ENCODE assay signal across 16 cellular contexts in genomic region chr2:226155476-226155875, GRCh38.
"Had no signal": no experiment of that assay in that cellular context is flagged by ENCODE, and none has a peak within 500 bp of the region (broad histone marks: within the 10 kb centered on the region; RNA-seq: fewer than 3 reads in every experiment).

No MANE protein-coding gene starts in this region.

- H3K9me3 Mint-ChIP-seq: activated naive CD8-positive, alpha-beta T cell treated with anti-CD3 and anti-CD28 coated beads, Interleukin-2, amount 50 U/mL, for 24 hours; activated T-helper 1 cell treated with anti-CD3 and anti-CD28 coated beads, Interleukin-12 subunit alpha, Interleukin-12 subunit beta, Interleukin-2, Interleukin-4 antibody, amounts not matched to agents 30 ng/mL and 10 ng/mL and 1 ng/mL, durations not matched to agents 14 hours and 24 hours and 36 hours; memory B cell; stimulated activated effector memory CD8-positive, alpha-beta T cell treated with anti-CD3 and anti-CD28 coated beads, Interleukin-12 subunit alpha, Interleukin-12 subunit beta, amount 100 ng/mL, for 72 hours; T-helper 2 cell treated with Interferon-gamma antibody and Interleukin-4, amounts not matched to agents 5 μg/mL and 100 μg/mL, for 36 hours had no signal

- FAIRE-seq: frontal cortex had no signal

- H3K4me3 Mint-ChIP-seq: activated CD8-positive, alpha-beta T cell treated with anti-CD3 and anti-CD28 coated beads, Interleukin-2, amount 10 ng/mL, durations not matched to agents 7 days and 5 days; activated naive CD8-positive, alpha-beta T cell treated with anti-CD3 and anti-CD28 coated beads, Interleukin-2, amount 50 U/mL, for 24 hours; activated T-helper 1 cell treated with anti-CD3 and anti-CD28 coated beads, Interleukin-12 subunit alpha, Interleukin-12 subunit beta, Interleukin-2, Interleukin-4 antibody, amounts not matched to agents 30 ng/mL and 10 ng/mL and 1 ng/mL, durations not matched to agents 14 hours and 24 hours and 36 hours; memory B cell; stimulated activated effector memory CD8-positive, alpha-beta T cell treated with anti-CD3 and anti-CD28 coated beads, Interleukin-12 subunit alpha, Interleukin-12 subunit beta, amount 100 ng/mL, for 72 hours; T-helper 2 cell treated with Interferon-gamma antibody and Interleukin-4, amounts not matched to agents 5 μg/mL and 100 μg/mL, for 36 hours had no signal

- ATAC-seq: activated CD8-positive, alpha-beta T cell treated with anti-CD3 and anti-CD28 coated beads, Interleukin-2, amount 10 ng/mL, durations not matched to agents 7 days and 5 days; activated naive CD8-positive, alpha-beta T cell treated with anti-CD3 and anti-CD28 coated beads, Interleukin-2, amount 50 U/mL, for 24 hours; heart right ventricle; right cardiac atrium; stimulated activated effector memory CD8-positive, alpha-beta T cell treated with anti-CD3 and anti-CD28 coated beads, Interleukin-12 subunit alpha, Interleukin-12 subunit beta, amount 100 ng/mL, for 72 hours had no signal

- H3K4me1 Mint-ChIP-seq: activated naive CD8-positive, alpha-beta T cell treated with anti-CD3 and anti-CD28 coated beads, Interleukin-2, amount 50 U/mL, for 24 hours; memory B cell; stimulated activated effector memory CD8-positive, alpha-beta T cell treated with anti-CD3 and anti-CD28 coated beads, Interleukin-12 subunit alpha, Interleukin-12 subunit beta, amount 100 ng/mL, for 72 hours had no signal

- H3K27ac Mint-ChIP-seq: activated CD8-positive, alpha-beta T cell treated with anti-CD3 and anti-CD28 coated beads, Interleukin-2, amount 10 ng/mL, durations not matched to agents 7 days and 5 days; activated naive CD8-positive, alpha-beta T cell treated with anti-CD3 and anti-CD28 coated beads, Interleukin-2, amount 50 U/mL, for 24 hours; activated T-helper 1 cell treated with anti-CD3 and anti-CD28 coated beads, Interleukin-12 subunit alpha, Interleukin-12 subunit beta, Interleukin-2, Interleukin-4 antibody, amounts not matched to agents 30 ng/mL and 10 ng/mL and 1 ng/mL, durations not matched to agents 14 hours and 24 hours and 36 hours; memory B cell; stimulated activated effector memory CD8-positive, alpha-beta T cell treated with anti-CD3 and anti-CD28 coated beads, Interleukin-12 subunit alpha, Interleukin-12 subunit beta, amount 100 ng/mL, for 72 hours; T-helper 2 cell treated with Interferon-gamma antibody and Interleukin-4, amounts not matched to agents 5 μg/mL and 100 μg/mL, for 36 hours had no signal

- H3K9me3 ChIP-seq: ascending aorta, heart right ventricle had no signal

- H3K36me3 ChIP-seq: ascending aorta, cardiac muscle cell, heart right ventricle had no signal

- H3K27me3 ChIP-seq: ascending aorta, cardiac muscle cell, heart right ventricle had no signal

- DNase-seq: activated CD4-positive, alpha-beta T cell treated with anti-CD3 and anti-CD28 coated beads for 4 hours; activated CD8-positive, alpha-beta memory T cell treated with anti-CD3 and anti-CD28 coated beads, Interleukin-2, amount 50 U/mL, for 48 hours; activated CD8-positive, alpha-beta T cell treated with anti-CD3 and anti-CD28 coated beads, Interleukin-2, amount 10 ng/mL, durations not matched to agents 7 days and 5 days; activated naive CD4-positive, alpha-beta T cell treated with Interleukin-2 at 50 U/mL for 16 hours; activated naive CD8-positive, alpha-beta T cell treated with anti-CD3 and anti-CD28 coated beads, Interleukin-2, amount 50 U/mL, for 24 hours; heart right ventricle; right cardiac atrium; SW 1271; trophoblast cell had no signal

- H3K27ac ChIP-seq: ascending aorta, cardiac muscle cell, heart right ventricle had no signal

- H3K4me1 ChIP-seq: ascending aorta had no signal

- H3K4me3 ChIP-seq: ascending aorta, cardiac muscle cell, heart right ventricle had no signal

- H3K36me3 Mint-ChIP-seq: memory B cell; stimulated activated effector memory CD8-positive, alpha-beta T cell treated with anti-CD3 and anti-CD28 coated beads, Interleukin-12 subunit alpha, Interleukin-12 subunit beta, amount 100 ng/mL, for 72 hours had no signal
